23 cellular contexts compared by ENCODE assay signal in genomic region chr3:197019535-197019934, GRCh38. TPM values are rescaled to one million over a fixed set of nuclear protein-coding genes. Genes with fewer than 3 reads are reported as not detected.
DNase-seq lines count a peak whose midpoint lies in the region; ATAC-seq and TF ChIP-seq lines count a peak whose summit lies in the region.
"Had no signal": no experiment of that assay in that cellular context is flagged by ENCODE, and none has a peak within 500 bp of the region (broad histone marks: within the 10 kb centered on the region; RNA-seq: fewer than 3 reads in every experiment).

No MANE protein-coding gene starts in this region.

- H3K9me3 ChIP-seq in sigmoid colon (no peaks in the 10 kb centered on the region), gastrocnemius medialis (no peaks in the 10 kb centered on the region)

- H3K27ac ChIP-seq in sigmoid colon: no peak overlapping the region
- H3K27ac ChIP-seq in substantia nigra (ENCODE audit: low read depth, low read length, poor library complexity, severe bottlenecking): no peak overlapping the region
- no peak overlapping the region for H3K27ac ChIP-seq in gastrocnemius medialis
- H3K27ac ChIP-seq: KMS-11, RWPE1 had no signal

- peak; percentile 2 for DNase-seq in activated T-cell treated with anti-CD3 and anti-CD28 coated beads, Interleukin-2, amount 50 U/mL, for 24 hours
- no peak for DNase-seq in activated T-cell treated with anti-CD3 and anti-CD28 coated beads for 4 hours
- peak; percentile 2 for DNase-seq in GM13976 (ENCODE audit: low spot score)
- peak; percentile 28 for DNase-seq in chondrocyte (ENCODE audit: low spot score)
- peak; percentile 35 for DNase-seq in sigmoid colon
- no peak for DNase-seq in H4 (ENCODE audit: low spot score)
- no peak for DNase-seq in substantia nigra (lab: John Stamatoyannopoulos, UW)
- DNase-seq in gastrocnemius medialis: no peak
- DNase-seq: 8988T; CD4-positive, CD25-positive, alpha-beta regulatory T cell; DMS79; EL; GDM1; IMR-90; MM.1S; NCI-H2029; SHP77 had no signal

- H3K36me3 ChIP-seq in sigmoid colon (no peaks in the 10 kb centered on the region), gastrocnemius medialis (no peaks in the 10 kb centered on the region)

- H3K4me3 Mint-ChIP-seq in activated T-cell treated with anti-CD3 and anti-CD28 coated beads, Interleukin-2, amount 50 U/mL, for 24 hours: no peak overlapping the region
- no peak overlapping the region for H3K4me3 Mint-ChIP-seq in chondrocyte (ENCODE audit: unreplicated experiment)
- H3K4me3 Mint-ChIP-seq: CD4-positive, CD25-positive, alpha-beta regulatory T cell; GM23338 had no signal

- no peak overlapping the region for H3K4me3 ChIP-seq in sigmoid colon
- no peak overlapping the region for H3K4me3 ChIP-seq in gastrocnemius medialis
- H3K4me3 ChIP-seq: GM12878, GM23338 had no signal

- TF ChIP-seq CTCF in GM13976 (IDR thresholded peaks at IDR 0.05; ENCODE audit: borderline replicate concordance, control extremely low read depth, extremely low read depth, insufficient read depth, missing control alignments) (no peak), chondrocyte (IDR thresholded peaks at IDR 0.05) (no peak), sigmoid colon (IDR thresholded peaks at IDR 0.05) (no peak), gastrocnemius medialis (IDR thresholded peaks at IDR 0.05 in 4 of 5, conservative IDR thresholded peaks at IDR 0.05 in 1 of 5) (no peak)

- H3K9me3 Mint-ChIP-seq in activated T-cell treated with anti-CD3 and anti-CD28 coated beads, Interleukin-2, amount 50 U/mL, for 24 hours: no peaks in the 10 kb centered on the region
- H3K9me3 Mint-ChIP-seq in chondrocyte (ENCODE audit: low read depth): no peaks in the 10 kb centered on the region
- H3K9me3 Mint-ChIP-seq: CD4-positive, CD25-positive, alpha-beta regulatory T cell; GM23338 had no signal

- intact Hi-C loops in sigmoid colon (cut with DNase I) (no loop called here), gastrocnemius medialis (cut with DNase I; ENCODE audit: low total_unique reads) (no loop called here)

- H3K4me1 ChIP-seq in sigmoid colon: no peaks in the 10 kb centered on the region
- H3K4me1 ChIP-seq in gastrocnemius medialis: no peaks in the 10 kb centered on the region

- ATAC-seq in gastrocnemius medialis: no peak
- ATAC-seq: GM12878, GM23338, HCT116, Panc1 had no signal

- TF ChIP-seq POLR2A in sigmoid colon (IDR thresholded peaks at IDR 0.05) (no peak), gastrocnemius medialis (IDR thresholded peaks at IDR 0.05) (no peak)

- in situ Hi-C loops in GM13976 (cut with MboI; ENCODE audit: low sequenced_read_pairs, unreplicated experiment) (loop anchor here (25.0 kb wide), 1 partner anchor 168 kb away; no protein-coding TSS in a partner anchor), gastrocnemius medialis (cut with MboI; ENCODE audit: low sequenced_read_pairs in 4 of 4) (loop anchor here in 3 of 4 donors (25.0 kb wide), 2 partner anchors 168 to 493 kb away; no protein-coding TSS in a partner anchor)

- H3K27ac Mint-ChIP-seq in activated T-cell treated with anti-CD3 and anti-CD28 coated beads, Interleukin-2, amount 50 U/mL, for 24 hours: no peak overlapping the region
- no peak overlapping the region for H3K27ac Mint-ChIP-seq in chondrocyte (ENCODE audit: unreplicated experiment)
- H3K27ac Mint-ChIP-seq: CD4-positive, CD25-positive, alpha-beta regulatory T cell; GM23338 had no signal

- peaks cover 12% of the 10 kb centered on the region for H3K4me1 Mint-ChIP-seq in activated T-cell treated with anti-CD3 and anti-CD28 coated beads, Interleukin-2, amount 50 U/mL, for 24 hours (ENCODE audit: low read depth)
- peaks cover 15% of the 10 kb centered on the region for H3K4me1 Mint-ChIP-seq in chondrocyte (ENCODE audit: low read depth)

- H3K27me3 ChIP-seq in sigmoid colon (peaks cover 0 to 20% (median 0%) of the 10 kb centered on the region in 3 donors), gastrocnemius medialis (peaks cover 0 to 3% (median 0%) of the 10 kb centered on the region in 3 donors)

- WGBS in sigmoid colon, 2 donors: 80 to 90% methylated on average over 13 of the region's 13 CpGs

- no peak for TF ChIP-seq EP300 in sigmoid colon (IDR thresholded peaks at IDR 0.05)

- no peaks in the 10 kb centered on the region for H3K36me3 Mint-ChIP-seq in activated T-cell treated with anti-CD3 and anti-CD28 coated beads, Interleukin-2, amount 50 U/mL, for 24 hours (ENCODE audit: low read depth)
- H3K36me3 Mint-ChIP-seq in chondrocyte (ENCODE audit: low read depth): no peaks in the 10 kb centered on the region
- H3K36me3 Mint-ChIP-seq: CD4-positive, CD25-positive, alpha-beta regulatory T cell had no signal

- peaks cover 27% of the 10 kb centered on the region for H3K27me3 Mint-ChIP-seq in activated T-cell treated with anti-CD3 and anti-CD28 coated beads, Interleukin-2, amount 50 U/mL, for 24 hours
- peaks cover 22% of the 10 kb centered on the region for H3K27me3 Mint-ChIP-seq in chondrocyte (ENCODE audit: low read depth)

RNA-seq across cellular contexts. Expression of gene MELTF, which starts 10.1 kb away (rescaled TPM):
- total RNA-seq in chondrocyte (4.5 to 5.2 TPM (median 5.1 TPM) in 3 replicates), sigmoid colon (1 to 10 TPM; 2.6 to 6.1 (median 3.1) TPM), gastrocnemius medialis (under 1 TPM in 3 of 4 donors, not detected in 1; 0.36 to 0.64 (median 0.42) TPM)
- polyA plus RNA-seq in sigmoid colon: 1 to 10 TPM in 2 of 3 donors, under 1 TPM in 1; 0.92 to 9.6 (median 1.8) TPM
- 4.9 and 7.0 TPM in 2 replicates for total RNA-seq in H4 (2014; rRNA removed; shearing (Covaris generic))

RNA-seq across cellular contexts. Expression of gene PIGZ, which starts 50.9 kb away (rescaled TPM):
- total RNA-seq in chondrocyte (8.8 to 10.1 TPM (median 9.9 TPM) in 3 replicates), sigmoid colon (10 to 100 TPM in 2 of 4 donors, 1 to 10 TPM in 2; 8.6 to 26.3 (median 10.5) TPM), gastrocnemius medialis (1 to 10 TPM; 2.3 to 7.5 (median 5.1) TPM)
- polyA plus RNA-seq in sigmoid colon: 10 to 100 TPM; 23.4 to 60.8 (median 42.0) TPM
- total RNA-seq in H4 (2014; rRNA removed; shearing (Covaris generic)): 0.89 and 1.7 TPM in 2 replicates
- total RNA-seq: GM23338 had no signal

Comparison
In these comparisons a context has a peak if more than half of its experiments do, and no peak if none do; other contexts are left out.
1. DNase-seq: peak in activated T-cell treated with anti-CD3 and anti-CD28 coated beads, Interleukin-2, amount 50 U/mL, for 24 hours (single experiment), GM13976 (single experiment), chondrocyte (single experiment) and sigmoid colon (single experiment); none in activated T-cell treated with anti-CD3 and anti-CD28 coated beads for 4 hours (single experiment), H4 (single experiment), substantia nigra (0 of 49) and gastrocnemius medialis (0 of 2).